Comparison of ENCODE assay signal across 8 cellular contexts in the genomic region with DNA sequence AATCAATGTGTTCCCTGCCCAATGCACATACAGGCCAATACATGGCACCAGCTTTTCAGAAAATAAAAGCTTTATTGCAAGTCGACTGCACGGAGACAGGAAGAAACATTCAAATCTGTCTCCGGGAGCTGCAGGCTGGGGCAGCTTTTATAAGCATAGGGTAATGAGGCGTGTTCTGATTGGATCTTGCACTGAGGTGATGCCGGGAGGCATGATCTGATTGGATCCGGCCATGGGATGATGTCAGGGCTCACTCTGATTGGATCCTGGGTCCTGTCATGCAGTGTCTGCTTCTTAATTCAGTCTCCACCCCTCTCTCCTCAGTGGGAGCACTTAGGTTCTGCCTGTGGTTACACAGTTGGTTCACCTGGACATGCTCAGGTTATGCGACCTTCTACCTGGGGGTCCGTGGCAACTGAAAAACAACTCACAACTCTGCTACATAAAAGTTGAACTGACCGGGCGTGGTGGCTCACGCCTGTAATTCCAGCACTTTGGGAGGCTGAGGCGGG. TPM values are rescaled to one million over a fixed set of nuclear protein-coding genes. Genes with fewer than 3 reads are reported as not detected.
DNase-seq lines count a peak whose midpoint lies in the region; ATAC-seq and TF ChIP-seq lines count a peak whose summit lies in the region.

No MANE protein-coding gene starts in this region.

- no peak overlapping the region for H3K27ac Mint-ChIP-seq in immature natural killer cell

- H3K4me1 Mint-ChIP-seq in immature natural killer cell, result peaks cover 2 to 6% of the 10 kb centered on the region in 2 donors

- intact Hi-C loops in lower lobe of right lung (cut with DNase I), result no loop called here

- H3K9me3 Mint-ChIP-seq in immature natural killer cell, result no peaks in the 10 kb centered on the region

- H3K9me3 ChIP-seq in lower lobe of right lung, result no peaks in the 10 kb centered on the region

- peak; percentile 50 for DNase-seq in DMS53 (lab: John Stamatoyannopoulos, UW)
- DNase-seq in DMS53 treated with DMSO at 0.1 percent for 48 hours (lab: John Stamatoyannopoulos, UW; ENCODE audit: unreplicated experiment), result no peak
- DNase-seq in HT1080 (ENCODE audit: low read depth), result peak; percentile 44
- DNase-seq in SHP77 (lab: John Stamatoyannopoulos, UW), result peak; percentile 36 to 39
- no peak for DNase-seq in lower lobe of right lung
- DNase-seq in DMS153 (lab: John Stamatoyannopoulos, UW), result no peak
- no peak for DNase-seq in immature natural killer cell

- ATAC-seq in lower lobe of right lung (peak; percentile 35 to 56), HG03520 (IDR thresholded peaks at IDR 0.05; ENCODE audit: unreplicated experiment) (no peak)

- no peak for TF ChIP-seq CTCF in lower lobe of right lung (IDR thresholded peaks at IDR 0.05)

- H3K4me1 ChIP-seq in lower lobe of right lung, result no peaks in the 10 kb centered on the region

- no peaks in the 10 kb centered on the region for H3K36me3 ChIP-seq in lower lobe of right lung

- H3K27me3 ChIP-seq in lower lobe of right lung (ENCODE audit: low read depth), result no peaks in the 10 kb centered on the region

- H3K27ac ChIP-seq in lower lobe of right lung, result no peak overlapping the region

- no peak overlapping the region for H3K4me3 ChIP-seq in lower lobe of right lung

- H3K4me3 Mint-ChIP-seq in immature natural killer cell, result no peak overlapping the region

- H3K27me3 Mint-ChIP-seq in immature natural killer cell (ENCODE audit: low read depth in 3 of 3), result peaks cover 2 to 6% (median 3%) of the 10 kb centered on the region in 3 donors

- H3K36me3 Mint-ChIP-seq in immature natural killer cell, result no peaks in the 10 kb centered on the region

RNA-seq across cellular contexts. Expression of a gene that starts 11.8 kb away (rescaled TPM):
- total RNA-seq in HT1080 (2014; rRNA removed; shearing (Covaris generic)), result not detected in 2 replicates
- polyA plus RNA-seq in HT1080 (2015; cell fraction: cytosol; rRNA removed), result not detected in 2 replicates
- 0.01 TPM in 1 of 2 replicates, not detected in the other for polyA plus RNA-seq in HT1080 (2015; cell fraction: nucleus; rRNA removed)
- 7.0 TPM for total RNA-seq in lower lobe of right lung
- not detected for polyA plus RNA-seq in immature natural killer cell

RNA-seq across cellular contexts. Expression of a gene that starts 48.0 kb away (rescaled TPM):
- total RNA-seq in HT1080 (2014; rRNA removed; shearing (Covaris generic)), result 0.27 and 0.50 TPM in 2 replicates
- polyA plus RNA-seq in HT1080 (2015; cell fraction: cytosol; rRNA removed), result 0.45 and 0.69 TPM in 2 replicates
- polyA plus RNA-seq in HT1080 (2015; cell fraction: nucleus; rRNA removed), result 0.19 TPM in 1 of 2 replicates, not detected in the other
- 60.6 TPM for total RNA-seq in lower lobe of right lung
- polyA plus RNA-seq in immature natural killer cell, result 10 to 100 TPM; 38.0 to 61.1 (median 48.1) TPM

Comparison
In these comparisons a context has a peak if more than half of its experiments do, and no peak if none do; other contexts are left out.
1. DNase-seq: peak in DMS53 (single experiment), HT1080 (single experiment) and SHP77 (2 of 2); none in DMS53 treated with DMSO at 0.1 percent for 48 hours (single experiment), lower lobe of right lung (single experiment), DMS153 (single experiment) and immature natural killer cell (0 of 3).
2. RNA of a gene that starts 48.0 kb away (total RNA-seq): 60.6 TPM in lower lobe of right lung (single experiment); 0.27 to 0.50 TPM in HT1080; every median in the first group is over 10 times any median in the second.